1 cellular context compared by ENCODE assay signal in the genomic region with DNA sequence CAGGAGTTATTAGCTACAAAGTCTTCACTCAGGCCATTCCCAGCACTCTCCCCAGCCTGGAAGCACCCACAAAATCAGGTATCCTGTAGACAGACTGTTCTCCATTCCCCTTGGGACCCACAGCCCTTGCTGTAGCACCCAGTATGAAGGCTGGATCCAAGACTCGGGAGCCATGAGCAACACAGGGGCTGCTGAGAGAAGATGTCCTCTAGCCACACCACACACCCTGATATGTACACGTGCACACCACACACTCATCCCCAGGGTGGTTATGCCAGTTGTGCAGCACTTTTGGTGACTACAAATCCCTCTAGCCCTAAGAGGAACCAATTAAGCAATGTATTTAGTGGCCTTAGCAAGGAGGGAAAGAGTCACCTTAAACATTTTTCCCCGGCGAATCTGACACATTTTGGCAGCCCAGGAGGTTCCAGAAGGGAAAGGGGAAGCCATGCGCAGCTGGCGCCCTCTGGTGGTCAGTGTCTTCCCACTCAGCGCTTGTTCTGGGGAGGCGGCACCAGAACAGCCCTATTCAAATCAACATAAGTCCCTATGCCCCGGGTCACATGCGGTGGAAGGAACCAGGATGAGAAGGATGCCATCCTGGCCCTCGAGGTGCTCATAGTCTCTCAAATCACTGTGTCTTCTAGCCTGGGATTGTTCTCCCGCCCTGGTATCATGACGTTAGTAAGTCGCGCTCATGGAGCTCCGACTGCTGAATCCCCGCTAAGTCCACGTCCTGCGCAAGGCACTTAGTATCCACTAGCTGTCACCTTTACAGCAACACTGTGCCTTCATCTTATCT.
TF ChIP-seq lines count a peak whose summit lies in the region.

No MANE protein-coding gene starts in this region.

TF ChIP-seq in SK-N-SH, 30 proteins besides CTCF, POLR2A, EP300 and RAD21 (continued from another document):
- TF ChIP-seq, protein P1, sequence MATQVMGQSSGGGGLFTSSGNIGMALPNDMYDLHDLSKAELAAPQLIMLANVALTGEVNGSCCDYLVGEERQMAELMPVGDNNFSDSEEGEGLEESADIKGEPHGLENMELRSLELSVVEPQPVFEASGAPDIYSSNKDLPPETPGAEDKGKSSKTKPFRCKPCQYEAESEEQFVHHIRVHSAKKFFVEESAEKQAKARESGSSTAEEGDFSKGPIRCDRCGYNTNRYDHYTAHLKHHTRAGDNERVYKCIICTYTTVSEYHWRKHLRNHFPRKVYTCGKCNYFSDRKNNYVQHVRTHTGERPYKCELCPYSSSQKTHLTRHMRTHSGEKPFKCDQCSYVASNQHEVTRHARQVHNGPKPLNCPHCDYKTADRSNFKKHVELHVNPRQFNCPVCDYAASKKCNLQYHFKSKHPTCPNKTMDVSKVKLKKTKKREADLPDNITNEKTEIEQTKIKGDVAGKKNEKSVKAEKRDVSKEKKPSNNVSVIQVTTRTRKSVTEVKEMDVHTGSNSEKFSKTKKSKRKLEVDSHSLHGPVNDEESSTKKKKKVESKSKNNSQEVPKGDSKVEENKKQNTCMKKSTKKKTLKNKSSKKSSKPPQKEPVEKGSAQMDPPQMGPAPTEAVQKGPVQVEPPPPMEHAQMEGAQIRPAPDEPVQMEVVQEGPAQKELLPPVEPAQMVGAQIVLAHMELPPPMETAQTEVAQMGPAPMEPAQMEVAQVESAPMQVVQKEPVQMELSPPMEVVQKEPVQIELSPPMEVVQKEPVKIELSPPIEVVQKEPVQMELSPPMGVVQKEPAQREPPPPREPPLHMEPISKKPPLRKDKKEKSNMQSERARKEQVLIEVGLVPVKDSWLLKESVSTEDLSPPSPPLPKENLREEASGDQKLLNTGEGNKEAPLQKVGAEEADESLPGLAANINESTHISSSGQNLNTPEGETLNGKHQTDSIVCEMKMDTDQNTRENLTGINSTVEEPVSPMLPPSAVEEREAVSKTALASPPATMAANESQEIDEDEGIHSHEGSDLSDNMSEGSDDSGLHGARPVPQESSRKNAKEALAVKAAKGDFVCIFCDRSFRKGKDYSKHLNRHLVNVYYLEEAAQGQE (IDR thresholded peaks at IDR 0.05; ENCODE audit: low read depth, low read length) = no peak
- no peak for TF ChIP-seq FOXM1 (IDR thresholded peaks at IDR 0.05; ENCODE audit: low read depth)
- TF ChIP-seq RCOR1 (IDR thresholded peaks at IDR 0.05; ENCODE audit: low read length) = 0 out of 2 replicates have a peak, but pooled peaks have one; percentile 28
- TF ChIP-seq, protein P2, sequence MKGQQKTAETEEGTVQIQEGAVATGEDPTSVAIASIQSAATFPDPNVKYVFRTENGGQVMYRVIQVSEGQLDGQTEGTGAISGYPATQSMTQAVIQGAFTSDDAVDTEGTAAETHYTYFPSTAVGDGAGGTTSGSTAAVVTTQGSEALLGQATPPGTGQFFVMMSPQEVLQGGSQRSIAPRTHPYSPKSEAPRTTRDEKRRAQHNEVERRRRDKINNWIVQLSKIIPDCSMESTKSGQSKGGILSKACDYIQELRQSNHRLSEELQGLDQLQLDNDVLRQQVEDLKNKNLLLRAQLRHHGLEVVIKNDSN (IDR thresholded peaks at IDR 0.05; ENCODE audit: borderline replicate concordance, low read depth) = no peak
- no peak for TF ChIP-seq TAF1 (IDR thresholded peaks at IDR 0.05; ENCODE audit: borderline replicate concordance, low read depth, low read length)
- no peak for TF ChIP-seq JUND (IDR thresholded peaks at IDR 0.05)
- no peak for TF ChIP-seq GATA2 (CRISPR knock-in tag; IDR thresholded peaks at IDR 0.05)
- no peak for TF ChIP-seq TCF12 (IDR thresholded peaks at IDR 0.05)
